In the genomic region with DNA sequence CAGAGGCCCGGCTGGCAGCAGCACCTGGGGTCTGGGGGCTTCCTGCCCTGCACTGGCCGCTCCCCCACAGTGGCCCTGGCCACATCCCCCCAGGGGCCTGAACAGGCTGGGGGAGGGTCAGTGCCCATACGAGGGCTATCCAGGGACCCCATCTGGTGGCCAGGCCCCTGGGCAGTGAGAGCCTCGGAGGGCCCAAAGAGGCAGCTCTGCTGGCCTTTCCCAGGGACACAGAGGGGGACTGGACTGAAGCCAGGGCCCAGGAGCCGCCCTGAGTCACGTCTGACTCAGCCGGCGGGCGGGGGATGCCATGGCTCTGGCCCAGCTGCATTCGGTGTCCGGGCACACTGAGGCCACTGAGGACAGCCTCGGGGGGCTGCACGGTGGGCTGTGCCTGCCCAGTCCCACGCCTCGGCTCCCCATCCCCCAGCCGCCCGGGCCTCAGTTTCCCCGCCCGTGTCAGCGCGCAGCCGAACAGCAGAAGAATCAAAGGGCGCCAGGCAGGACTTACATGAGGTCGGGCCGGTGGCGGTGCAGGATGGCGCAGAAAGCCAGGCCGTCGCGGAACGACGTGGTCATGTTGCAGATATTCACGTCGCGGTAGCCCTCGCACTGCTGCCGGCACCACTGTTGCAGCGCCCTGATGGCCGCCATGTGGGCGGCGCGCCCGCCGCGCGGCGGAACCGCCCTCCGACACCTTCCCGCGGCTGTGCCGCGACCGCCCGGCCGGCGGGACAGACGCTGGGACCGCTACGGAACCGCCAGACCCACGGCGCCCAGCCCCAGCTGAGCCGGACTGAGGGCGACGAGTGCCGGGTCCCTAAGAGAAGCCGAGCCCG, we compare ENCODE assay signal across 8 cellular contexts. TPM values are rescaled to one million over a fixed set of nuclear protein-coding genes. Genes with fewer than 3 reads are reported as not detected.
A peak's percentile ranks its signal among the peaks of the same experiment; 100 is the strongest.
DNase-seq lines count a peak whose midpoint lies in the region; ATAC-seq and TF ChIP-seq lines count a peak whose summit lies in the region.

Gene MICALL2 (minus strand): TSS at position 795 of the 836 bp plus-strand sequence. CDS start 144 bp downstream, at position 651.

- no peaks in the 10 kb centered on the region for H3K27me3 ChIP-seq in tibial artery

- no peaks in the 10 kb centered on the region for H3K9me3 ChIP-seq in tibial artery

- H3K4me1 Mint-ChIP-seq in activated CD4-positive, alpha-beta T cell treated with anti-CD3 and anti-CD28 coated beads, Interleukin-2, amount 10 ng/mL, durations not matched to agents 24 days and 14 days = peaks cover 2% of the 10 kb centered on the region
- peaks cover 22% of the 10 kb centered on the region for H3K4me1 Mint-ChIP-seq in mesothelial cell of epicardium

- H3K27ac Mint-ChIP-seq in activated CD4-positive, alpha-beta T cell treated with anti-CD3 and anti-CD28 coated beads, Interleukin-2, amount 10 ng/mL, durations not matched to agents 24 days and 14 days = no peak within 1 kb of the TSS
- H3K27ac Mint-ChIP-seq in mesothelial cell of epicardium = peak within 1 kb of the TSS; percentile 12

- no peaks in the 10 kb centered on the region for H3K36me3 Mint-ChIP-seq in activated CD4-positive, alpha-beta T cell treated with anti-CD3 and anti-CD28 coated beads, Interleukin-2, amount 10 ng/mL, durations not matched to agents 24 days and 14 days (ENCODE audit: low read depth)
- no peaks in the 10 kb centered on the region for H3K36me3 Mint-ChIP-seq in mesothelial cell of epicardium

- DNase-seq in EL (peak; percentile 93), HUDEP-2 (lab: John Stamatoyannopoulos, UW; ENCODE audit: unreplicated experiment in 76 of 76) (peak in 70 of 76 experiments; percentile 6 to 83 (median 62)), epidermal melanocyte (ENCODE audit: insufficient read length, low spot score) (peak; percentile 87), mesothelial cell of epicardium (ENCODE audit: low spot score in 2 of 2, unreplicated experiment in 2 of 2) (peak in 1 of 2 experiments; percentile 55), tibial artery (peak; percentile 85 to 95)
- no peak for DNase-seq in activated CD4-positive, alpha-beta T cell treated with anti-CD3 and anti-CD28 coated beads, Interleukin-2, amount 10 ng/mL, durations not matched to agents 24 days and 14 days

- peaks cover 0 to 88% (median 66%) of the 10 kb centered on the region in 4 donors for H3K4me1 ChIP-seq in tibial artery

- TF ChIP-seq CTCF in mesothelial cell of epicardium (IDR thresholded peaks at IDR 0.05; ENCODE audit: unreplicated experiment) (no peak), tibial artery (IDR thresholded peaks at IDR 0.05) (no peak)

- peak within 1 kb of the TSS; percentile 86 to 88 for H3K4me3 ChIP-seq in tibial artery

- H3K36me3 ChIP-seq in tibial artery = no peaks in the 10 kb centered on the region

- H3K9me3 Mint-ChIP-seq in activated CD4-positive, alpha-beta T cell treated with anti-CD3 and anti-CD28 coated beads, Interleukin-2, amount 10 ng/mL, durations not matched to agents 24 days and 14 days = no peaks in the 10 kb centered on the region
- no peaks in the 10 kb centered on the region for H3K9me3 Mint-ChIP-seq in mesothelial cell of epicardium

- peak within 1 kb of the TSS; percentile 87 to 92 for H3K27ac ChIP-seq in tibial artery

- intact Hi-C loops in activated CD4-positive, alpha-beta T cell treated with anti-CD3 and anti-CD28 coated beads, Interleukin-2, amount 10 ng/mL, durations not matched to agents 24 days and 14 days (cut with micrococcal nuclease) = loop anchor here (1.0 to 2.0 kb wide), 3 partner anchors 46 to 111 kb away; partner anchors contain the start of gene PSMG3
- intact Hi-C loops in tibial artery (cut with DNase I; ENCODE audit: low total_unique reads) = loop anchor here (5.0 kb wide), 1 partner anchor 783 kb away; the partner anchor contains the start of genes MRM2 and NUDT1

- peak within 1 kb of the TSS; percentile 78 for H3K4me3 Mint-ChIP-seq in activated CD4-positive, alpha-beta T cell treated with anti-CD3 and anti-CD28 coated beads, Interleukin-2, amount 10 ng/mL, durations not matched to agents 24 days and 14 days
- peak within 1 kb of the TSS; percentile 68 for H3K4me3 Mint-ChIP-seq in mesothelial cell of epicardium

- H3K27me3 Mint-ChIP-seq in activated CD4-positive, alpha-beta T cell treated with anti-CD3 and anti-CD28 coated beads, Interleukin-2, amount 10 ng/mL, durations not matched to agents 24 days and 14 days = peaks cover 2% of the 10 kb centered on the region
- peaks cover 4% of the 10 kb centered on the region for H3K27me3 Mint-ChIP-seq in mesothelial cell of epicardium (ENCODE audit: low read depth)

- ATAC-seq in GM21367 (IDR thresholded peaks at IDR 0.05; ENCODE audit: unreplicated experiment) (peak; percentile 9), HG03175 (IDR thresholded peaks at IDR 0.05; ENCODE audit: unreplicated experiment) (no peak)

RNA-seq across cellular contexts. Expression of gene MICALL2, which starts in this region (rescaled TPM):
- total RNA-seq in activated CD4-positive, alpha-beta T cell treated with anti-CD3 and anti-CD28 coated beads, Interleukin-2, amount 10 ng/mL, durations not matched to agents 24 days and 14 days = 1.8 TPM in 2 replicates
- total RNA-seq in mesothelial cell of epicardium = 18.5 to 21.1 TPM (median 18.9 TPM) in 3 replicates
